In the genomic region with DNA sequence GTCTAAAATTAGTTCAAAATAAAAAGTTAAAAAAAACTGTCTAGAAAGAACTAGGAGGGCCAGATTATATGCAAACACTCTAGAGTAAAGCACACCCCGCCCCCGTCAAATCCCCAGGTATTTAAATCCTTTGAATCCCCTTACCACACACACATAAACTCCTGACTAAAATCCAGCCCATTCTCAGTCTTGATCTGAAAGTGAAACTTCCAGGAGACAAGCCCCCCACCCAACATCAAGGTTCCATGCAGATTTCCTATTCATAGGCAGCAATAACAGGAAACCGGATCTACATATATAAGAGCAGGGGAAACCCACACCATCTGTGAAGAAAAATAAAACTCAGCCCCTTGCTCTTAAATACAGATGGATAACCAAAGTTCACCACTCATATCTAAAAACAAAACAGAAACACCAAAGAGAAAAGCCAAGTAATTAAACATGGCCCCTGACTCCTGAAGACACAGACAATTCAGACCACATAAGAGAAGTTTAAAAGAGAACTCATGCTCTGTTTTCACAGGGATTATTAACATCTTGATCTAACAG, we compare ENCODE assay signal across 8 cellular contexts. TPM values are rescaled to one million over a fixed set of nuclear protein-coding genes. Genes with fewer than 3 reads are reported as not detected.
DNase-seq lines count a peak whose midpoint lies in the region; ATAC-seq and TF ChIP-seq lines count a peak whose summit lies in the region.

No MANE protein-coding gene starts in this region.

- H3K4me3 ChIP-seq in testis: no peak overlapping the region

- no peaks in the 10 kb centered on the region for H3K4me1 ChIP-seq in testis

- no peak for TF ChIP-seq CTCF in testis (IDR thresholded peaks at IDR 0.05)

- no peaks in the 10 kb centered on the region for H3K9me3 ChIP-seq in testis

- no peaks in the 10 kb centered on the region for H3K36me3 ChIP-seq in testis (ENCODE audit: low read depth, missing control alignments)

- DNase-seq in NCI-H69 (lab: John Stamatoyannopoulos, UW): peak; percentile 63
- DNase-seq in lung microvascular endothelial cell (ENCODE audit: low read depth in 2 of 2): peak; percentile 71 to 82
- DNase-seq in amygdala (lab: John Stamatoyannopoulos, UW): no peak
- DNase-seq in testis: no peak
- no peak for DNase-seq in NCI-H146 treated with DMSO at 0.1 percent for 48 hours (lab: John Stamatoyannopoulos, UW; ENCODE audit: unreplicated experiment)
- no peak for DNase-seq in SHP77 (lab: John Stamatoyannopoulos, UW)

- H3K27ac ChIP-seq in testis: no peak overlapping the region

- intact Hi-C loops in testis (cut with DNase I; ENCODE audit: low total_unique reads): no loop called here

- no peak for TF ChIP-seq POLR2A in testis (IDR thresholded peaks at IDR 0.05)

- ATAC-seq in GM18519 (IDR thresholded peaks at IDR 0.05; ENCODE audit: low FRiP score, unreplicated experiment): peak; percentile 87
- ATAC-seq in HG02571 (IDR thresholded peaks at IDR 0.05; ENCODE audit: unreplicated experiment): peak; percentile 93

- WGBS in testis, 2 donors: 85% methylated on average over 3 of the region's 3 CpGs

- H3K27me3 ChIP-seq in testis: no peaks in the 10 kb centered on the region

RNA-seq across cellular contexts. Expression of gene MARCHF3, which starts 42.3 kb away (rescaled TPM):
- total RNA-seq in lung microvascular endothelial cell (107 and 112 TPM in 2 replicates), testis (10 to 100 TPM; 34.0 to 38.8 TPM)
- 81.9 TPM for polyA plus RNA-seq in testis (ENCODE audit: insufficient read depth, low read depth, low replicate concordance)

Comparison
In these comparisons a context has a peak if more than half of its experiments do, and no peak if none do; other contexts are left out.
1. DNase-seq: peak in NCI-H69 (single experiment) and lung microvascular endothelial cell (2 of 2); none in amygdala (0 of 56), testis (single experiment), NCI-H146 treated with DMSO at 0.1 percent for 48 hours (single experiment) and SHP77 (0 of 2).